ENCODE assay signal across 12 cellular contexts in genomic region chr9:71446081-71446480, GRCh38.
DNase-seq lines count a peak whose midpoint lies in the region; ATAC-seq, FAIRE-seq and TF ChIP-seq lines count a peak whose summit lies in the region.
"Had no signal": no experiment of that assay in that cellular context is flagged by ENCODE, and none has a peak within 500 bp of the region (broad histone marks: within the 10 kb centered on the region; RNA-seq: fewer than 3 reads in every experiment).

No MANE protein-coding gene starts in this region.

- H3K4me1 Mint-ChIP-seq in activated CD8-positive, alpha-beta memory T cell treated with anti-CD3 and anti-CD28 coated beads, Interleukin-2, amount 10 ng/mL, durations not matched to agents 7 days and 5 days: peaks cover 3% of the 10 kb centered on the region
- H3K4me1 Mint-ChIP-seq in stimulated activated memory B cell treated with anti-CD40 and anti-IgM and Interleukin-4, amounts not matched to agents 10 μg/mL and 1 μg/mL and 100 μg/mL, for 72 hours: peaks cover 14% of the 10 kb centered on the region
- H3K4me1 Mint-ChIP-seq in activated CD4-positive, alpha-beta T cell treated with anti-CD3 and anti-CD28 coated beads for 36 hours: peaks cover 3% of the 10 kb centered on the region

- no peak overlapping the region for H3K9ac ChIP-seq in SK-N-MC (ENCODE audit: insufficient read length)
- no peak overlapping the region for H3K9ac ChIP-seq in iPS-15b (ENCODE audit: low read depth, low read length)

- DNase-seq in activated CD8-positive, alpha-beta memory T cell treated with anti-CD3 and anti-CD28 coated beads, Interleukin-2, amount 10 ng/mL, durations not matched to agents 7 days and 5 days: no peak
- no peak for DNase-seq in activated CD8-positive, alpha-beta memory T cell treated with anti-CD3 and anti-CD28 coated beads, Interleukin-2, amount 50 U/mL, for 4 hours
- DNase-seq in SK-N-MC (ENCODE audit: low read depth, low spot score): no peak
- DNase-seq in H54 (ENCODE audit: insufficient read length, low spot score): no peak
- no peak for DNase-seq in activated CD4-positive, alpha-beta T cell treated with anti-CD3 and anti-CD28 coated beads for 36 hours

- 0 out of 2 replicates have a peak overlapping the region, but pooled peaks have one; percentile 61 for H3K4me3 ChIP-seq in SK-N-MC
- peak overlapping the region; percentile 87 for H3K4me3 ChIP-seq in iPS-15b (ENCODE audit: low read depth, low read length)
- H3K4me3 ChIP-seq: GM12878 had no signal

- peak overlapping the region; percentile 18 for H3K4me3 Mint-ChIP-seq in activated CD8-positive, alpha-beta memory T cell treated with anti-CD3 and anti-CD28 coated beads, Interleukin-2, amount 10 ng/mL, durations not matched to agents 7 days and 5 days
- H3K4me3 Mint-ChIP-seq in stimulated activated memory B cell treated with anti-CD40 and anti-IgM and Interleukin-4, amounts not matched to agents 10 μg/mL and 1 μg/mL and 100 μg/mL, for 72 hours: peak overlapping the region; percentile 62
- no peak overlapping the region for H3K4me3 Mint-ChIP-seq in activated CD4-positive, alpha-beta T cell treated with anti-CD3 and anti-CD28 coated beads for 36 hours

- H3K27me3 Mint-ChIP-seq in activated CD8-positive, alpha-beta memory T cell treated with anti-CD3 and anti-CD28 coated beads, Interleukin-2, amount 10 ng/mL, durations not matched to agents 7 days and 5 days: peaks cover 39% of the 10 kb centered on the region
- H3K27me3 Mint-ChIP-seq in stimulated activated memory B cell treated with anti-CD40 and anti-IgM and Interleukin-4, amounts not matched to agents 10 μg/mL and 1 μg/mL and 100 μg/mL, for 72 hours: peaks cover 50% of the 10 kb centered on the region
- peaks cover 39% of the 10 kb centered on the region for H3K27me3 Mint-ChIP-seq in activated CD4-positive, alpha-beta T cell treated with anti-CD3 and anti-CD28 coated beads for 36 hours

- no peaks in the 10 kb centered on the region for H3K36me3 Mint-ChIP-seq in activated CD8-positive, alpha-beta memory T cell treated with anti-CD3 and anti-CD28 coated beads, Interleukin-2, amount 10 ng/mL, durations not matched to agents 7 days and 5 days
- H3K36me3 Mint-ChIP-seq in stimulated activated memory B cell treated with anti-CD40 and anti-IgM and Interleukin-4, amounts not matched to agents 10 μg/mL and 1 μg/mL and 100 μg/mL, for 72 hours: no peaks in the 10 kb centered on the region
- no peaks in the 10 kb centered on the region for H3K36me3 Mint-ChIP-seq in activated CD4-positive, alpha-beta T cell treated with anti-CD3 and anti-CD28 coated beads for 36 hours (ENCODE audit: low read depth)

- H3K4me1 ChIP-seq in iPS-15b (ENCODE audit: control insufficient read depth, insufficient read depth, low read length): peaks cover 10% of the 10 kb centered on the region

- no peak overlapping the region for H3K27ac Mint-ChIP-seq in activated CD8-positive, alpha-beta memory T cell treated with anti-CD3 and anti-CD28 coated beads, Interleukin-2, amount 10 ng/mL, durations not matched to agents 7 days and 5 days
- H3K27ac Mint-ChIP-seq in stimulated activated memory B cell treated with anti-CD40 and anti-IgM and Interleukin-4, amounts not matched to agents 10 μg/mL and 1 μg/mL and 100 μg/mL, for 72 hours: no peak overlapping the region
- H3K27ac Mint-ChIP-seq in activated CD4-positive, alpha-beta T cell treated with anti-CD3 and anti-CD28 coated beads for 36 hours: no peak overlapping the region

- H3K36me3 ChIP-seq in SK-N-MC (ENCODE audit: insufficient read depth, low read length): no peaks in the 10 kb centered on the region
- H3K36me3 ChIP-seq in iPS-15b (ENCODE audit: control insufficient read depth, insufficient read depth, low read length): no peaks in the 10 kb centered on the region
- H3K36me3 ChIP-seq: gastroesophageal sphincter had no signal

- TF ChIP-seq POLR2A in H54 (IDR thresholded peaks at IDR 0.05; ENCODE audit: low read depth, low read length): no peak

- ATAC-seq in activated CD8-positive, alpha-beta memory T cell treated with anti-CD3 and anti-CD28 coated beads, Interleukin-2, amount 10 ng/mL, durations not matched to agents 7 days and 5 days: no peak
- no peak for ATAC-seq in stimulated activated memory B cell treated with anti-CD40 and anti-IgM and Interleukin-4, amounts not matched to agents 10 μg/mL and 1 μg/mL and 100 μg/mL, for 72 hours
- ATAC-seq in activated CD4-positive, CD25-positive, alpha-beta regulatory T cell treated with anti-CD3 and anti-CD28 coated beads, Interleukin-2, amount 50 U/mL, for 24 hours: no peak
- no peak for ATAC-seq in activated CD4-positive, alpha-beta T cell treated with anti-CD3 and anti-CD28 coated beads for 36 hours

- POLR2A ChIA-PET in activated CD4-positive, alpha-beta T cell treated with anti-CD3 and anti-CD28 coated beads for 36 hours (lab: Charles Lee): no interaction called here

- H3K9me3 ChIP-seq in SK-N-MC (ENCODE audit: low read depth, low read length) (no peaks in the 10 kb centered on the region), iPS-15b (ENCODE audit: control insufficient read depth, insufficient read depth, low read length) (no peaks in the 10 kb centered on the region)
- H3K9me3 ChIP-seq: gastroesophageal sphincter had no signal

- no peaks in the 10 kb centered on the region for H3K9me3 Mint-ChIP-seq in activated CD8-positive, alpha-beta memory T cell treated with anti-CD3 and anti-CD28 coated beads, Interleukin-2, amount 10 ng/mL, durations not matched to agents 7 days and 5 days (ENCODE audit: low read depth)
- H3K9me3 Mint-ChIP-seq in stimulated activated memory B cell treated with anti-CD40 and anti-IgM and Interleukin-4, amounts not matched to agents 10 μg/mL and 1 μg/mL and 100 μg/mL, for 72 hours: peaks cover 2% of the 10 kb centered on the region
- peaks cover 3% of the 10 kb centered on the region for H3K9me3 Mint-ChIP-seq in activated CD4-positive, alpha-beta T cell treated with anti-CD3 and anti-CD28 coated beads for 36 hours (ENCODE audit: low read depth)

- intact Hi-C loops in activated CD4-positive, alpha-beta T cell treated with anti-CD3 and anti-CD28 coated beads for 36 hours (cut with DNase I, micrococcal nuclease): no loop called here

- CTCF ChIA-PET in activated CD8-positive, alpha-beta memory T cell treated with anti-CD3 and anti-CD28 coated beads, Interleukin-2, amount 10 ng/mL, durations not matched to agents 7 days and 5 days (lab: Charles Lee): no interaction called here
- CTCF ChIA-PET in activated CD4-positive, alpha-beta T cell treated with anti-CD3 and anti-CD28 coated beads for 36 hours (lab: Charles Lee): no interaction called here

- H3K27ac ChIP-seq in SK-N-MC: no peak overlapping the region
- H3K27ac ChIP-seq: gastroesophageal sphincter, HL-60 had no signal

- no peaks in the 10 kb centered on the region for H3K27me3 ChIP-seq in iPS-15b (ENCODE audit: control insufficient read depth, insufficient read depth, low read length)

- FAIRE-seq in H54 (lab: Jason Lieb, UNC): no peak
- FAIRE-seq: bronchial epithelial cell, GM12878 had no signal
